ENCODE assay signal across 12 cellular contexts in genomic region chr19:19595171-19595701, GRCh38. TPM values are rescaled to one million over a fixed set of nuclear protein-coding genes. Genes with fewer than 3 reads are reported as not detected.
A peak's percentile ranks its signal among the peaks of the same experiment; 100 is the strongest.
DNase-seq lines count a peak whose midpoint lies in the region; ATAC-seq and TF ChIP-seq lines count a peak whose summit lies in the region.
"Had no signal": no experiment of that assay in that cellular context is flagged by ENCODE, and none has a peak within 500 bp of the region (broad histone marks: within the 10 kb centered on the region; RNA-seq: fewer than 3 reads in every experiment).

No MANE protein-coding gene starts in this region.

- DNase-seq in activated naive CD8-positive, alpha-beta T cell treated with anti-CD3 and anti-CD28 coated beads, Interleukin-2, amount 50 U/mL, for 24 hours: no peak
- DNase-seq in RPMI7951 (ENCODE audit: low read depth): peak; percentile 47
- peak; percentile 84 for DNase-seq in fibroblast of villous mesenchyme (ENCODE audit: low read depth)
- peak in 1 of 2 donors; percentile 76 for DNase-seq in upper lobe of left lung
- DNase-seq in NCI-H2196 treated with DMSO at 0.1 percent for 48 hours (lab: John Stamatoyannopoulos, UW; ENCODE audit: unreplicated experiment): no peak
- no peak for DNase-seq in NCI-H1092 (lab: John Stamatoyannopoulos, UW)
- DNase-seq: COR-L47, NCI-H187 treated with DMSO at 0.1 percent for 48 hours, posterior cingulate gyrus, T1000 had no signal

- TF ChIP-seq POLR2A in upper lobe of left lung (IDR thresholded peaks at IDR 0.05): peak in 1 of 4 donors; percentile 21

- peak overlapping the region; percentile 77 for H3K27ac Mint-ChIP-seq in activated naive CD8-positive, alpha-beta T cell
- no peak overlapping the region for H3K27ac Mint-ChIP-seq in activated naive CD8-positive, alpha-beta T cell treated with anti-CD3 and anti-CD28 coated beads, Interleukin-2, amount 50 U/mL, for 24 hours

- no peak for ATAC-seq in activated naive CD8-positive, alpha-beta T cell treated with anti-CD3 and anti-CD28 coated beads, Interleukin-2, amount 50 U/mL, for 24 hours
- ATAC-seq in upper lobe of left lung (ENCODE audit: low FRiP score in 2 of 2) (peak; percentile 62 to 79), GM18858 (IDR thresholded peaks at IDR 0.05; ENCODE audit: unreplicated experiment) (no peak)

- TF ChIP-seq EP300 in upper lobe of left lung (IDR thresholded peaks at IDR 0.05): no peak

- H3K4me3 ChIP-seq in fibroblast of villous mesenchyme (ENCODE audit: low read depth, low read length): no peak overlapping the region
- H3K4me3 ChIP-seq in upper lobe of left lung: no peak overlapping the region

- H3K36me3 Mint-ChIP-seq in activated naive CD8-positive, alpha-beta T cell: peaks cover 2% of the 10 kb centered on the region
- H3K36me3 Mint-ChIP-seq in activated naive CD8-positive, alpha-beta T cell treated with anti-CD3 and anti-CD28 coated beads, Interleukin-2, amount 50 U/mL, for 24 hours (ENCODE audit: low read depth): peaks cover 9% of the 10 kb centered on the region

- peaks cover 58% of the 10 kb centered on the region for H3K4me1 Mint-ChIP-seq in activated naive CD8-positive, alpha-beta T cell (ENCODE audit: low read depth)
- peaks cover 79% of the 10 kb centered on the region for H3K4me1 Mint-ChIP-seq in activated naive CD8-positive, alpha-beta T cell treated with anti-CD3 and anti-CD28 coated beads, Interleukin-2, amount 50 U/mL, for 24 hours

- H3K27me3 Mint-ChIP-seq in activated naive CD8-positive, alpha-beta T cell: no peaks in the 10 kb centered on the region
- H3K27me3 Mint-ChIP-seq in activated naive CD8-positive, alpha-beta T cell treated with anti-CD3 and anti-CD28 coated beads, Interleukin-2, amount 50 U/mL, for 24 hours: no peaks in the 10 kb centered on the region

- H3K4me1 ChIP-seq in upper lobe of left lung: peaks cover 13 to 41% (median 21%) of the 10 kb centered on the region in 4 donors

- peak overlapping the region; percentile 32 to 68 (median 46) for H3K27ac ChIP-seq in upper lobe of left lung

- no peaks in the 10 kb centered on the region for H3K27me3 ChIP-seq in upper lobe of left lung

- TF ChIP-seq CTCF in fibroblast of villous mesenchyme (IDR thresholded peaks at IDR 0.05; ENCODE audit: insufficient read depth, low read depth, low read length) (no peak), upper lobe of left lung (IDR thresholded peaks at IDR 0.05) (no peak)

- no peaks in the 10 kb centered on the region for H3K9me3 ChIP-seq in upper lobe of left lung

- no peaks in the 10 kb centered on the region for H3K9me3 Mint-ChIP-seq in activated naive CD8-positive, alpha-beta T cell (ENCODE audit: low read depth)
- H3K9me3 Mint-ChIP-seq in activated naive CD8-positive, alpha-beta T cell treated with anti-CD3 and anti-CD28 coated beads, Interleukin-2, amount 50 U/mL, for 24 hours: no peaks in the 10 kb centered on the region

- WGBS in upper lobe of left lung, 2 donors: 40 to 61% methylated on average over 4 to 6 of the region's 8 CpGs

- no peaks in the 10 kb centered on the region for H3K36me3 ChIP-seq in upper lobe of left lung

- H3K4me3 Mint-ChIP-seq in activated naive CD8-positive, alpha-beta T cell: no peak overlapping the region
- no peak overlapping the region for H3K4me3 Mint-ChIP-seq in activated naive CD8-positive, alpha-beta T cell treated with anti-CD3 and anti-CD28 coated beads, Interleukin-2, amount 50 U/mL, for 24 hours

RNA-seq across cellular contexts. Expression of gene PBX4, which starts 23.3 kb away (rescaled TPM):
- total RNA-seq in RPMI7951 (2014; rRNA removed; shearing (Covaris generic)): 2.1 and 3.0 TPM in 2 replicates
- total RNA-seq in fibroblast of villous mesenchyme (0.64 and 1.7 TPM in 2 replicates), upper lobe of left lung (10 to 100 TPM in 2 of 6 donors, 1 to 10 TPM in 4; 2.0 to 30.4 (median 5.8) TPM)

RNA-seq across cellular contexts. Expression of gene LPAR2, which starts 32.8 kb away (rescaled TPM):
- 0.72 and 1.4 TPM in 2 replicates for total RNA-seq in RPMI7951 (2014; rRNA removed; shearing (Covaris generic))
- 0.86 and 0.97 TPM in 2 replicates for total RNA-seq in fibroblast of villous mesenchyme
- 10 to 100 TPM; 16.4 to 51.3 (median 24.1) TPM for total RNA-seq in upper lobe of left lung

RNA-seq across cellular contexts. Expression of gene GMIP, which starts 48.2 kb away (rescaled TPM):
- 2.3 and 3.3 TPM in 2 replicates for total RNA-seq in RPMI7951 (2014; rRNA removed; shearing (Covaris generic))
- total RNA-seq in fibroblast of villous mesenchyme: 5.6 and 6.8 TPM in 2 replicates
- 100 to 1,000 TPM in 1 of 6 donors, 10 to 100 TPM in 5; 20.8 to 109 (median 49.1) TPM for total RNA-seq in upper lobe of left lung

RNA-seq across cellular contexts. Expression of gene CILP2, which starts 57.2 kb away (rescaled TPM):
- under 0.01 and 0.20 TPM in 2 replicates for total RNA-seq in RPMI7951 (2014; rRNA removed; shearing (Covaris generic))
- under 0.01 and 0.43 TPM in 2 replicates for total RNA-seq in fibroblast of villous mesenchyme
- total RNA-seq in upper lobe of left lung: under 1 TPM in 2 of 6 donors, not detected in 4; 0.14 to 0.37 TPM

Comparison
In these comparisons a context has a peak if more than half of its experiments do, and no peak if none do; other contexts are left out.
1. ATAC-seq: peak in upper lobe of left lung (2 of 2); none in activated naive CD8-positive, alpha-beta T cell treated with anti-CD3 and anti-CD28 coated beads, Interleukin-2, amount 50 U/mL, for 24 hours (single experiment) and GM18858 (single experiment).
2. DNase-seq: peak in RPMI7951 (single experiment) and fibroblast of villous mesenchyme (single experiment); none in activated naive CD8-positive, alpha-beta T cell treated with anti-CD3 and anti-CD28 coated beads, Interleukin-2, amount 50 U/mL, for 24 hours (single experiment), NCI-H2196 treated with DMSO at 0.1 percent for 48 hours (single experiment) and NCI-H1092 (single experiment).